In the genomic region with DNA sequence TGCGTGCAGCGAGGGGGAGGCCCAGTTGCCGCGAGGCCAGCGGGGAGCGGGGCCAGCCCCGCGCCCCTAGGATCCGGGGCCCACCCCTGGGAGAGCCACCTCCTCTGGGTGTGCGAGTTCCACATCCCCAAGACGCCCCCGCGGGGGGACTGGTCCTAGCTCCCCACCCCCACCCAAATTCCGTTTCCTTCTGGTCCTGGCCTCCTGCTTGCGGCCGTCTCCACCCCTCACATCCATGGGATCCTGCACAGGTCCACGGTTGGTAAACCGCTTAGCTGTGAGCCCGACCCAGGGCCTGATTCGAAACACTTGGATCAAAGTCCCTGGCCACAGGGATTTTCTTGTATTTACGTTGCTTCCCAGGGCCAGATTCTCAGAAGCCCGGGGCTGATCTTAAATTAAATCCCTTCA, we compare ENCODE assay signal across 2 cellular contexts.
TF ChIP-seq lines count a peak whose summit lies in the region.

No MANE protein-coding gene starts in this region.

TF ChIP-seq in Ishikawa, 13 proteins besides CTCF, POLR2A, EP300 and RAD21:
- no peak for TF ChIP-seq FOXM1 (IDR thresholded peaks at IDR 0.05; ENCODE audit: borderline replicate concordance, low read depth)
- peak; percentile 7; the same call in 1 of the 2 replicates for TF ChIP-seq ZBTB7A (IDR thresholded peaks at IDR 0.05; ENCODE audit: low read depth)

TF ChIP-seq in H1, 55 proteins besides CTCF, POLR2A, EP300 and RAD21:
- TF ChIP-seq CBX8 (IDR thresholded peaks at IDR 0.05; ENCODE audit: borderline replicate concordance, low read depth, low read length) (no peak), EGR1 (IDR thresholded peaks at IDR 0.05; ENCODE audit: borderline replicate concordance, low read depth, low read length) (no peak; the same call in 1 of the 2 replicates), EZH2 (IDR thresholded peaks at IDR 0.05; ENCODE audit: low read depth, low read length, severe bottlenecking) (peak; percentile 15), CTBP2 (IDR thresholded peaks at IDR 0.05; ENCODE audit: borderline replicate concordance, insufficient read depth, insufficient read length, low read length) (peak; percentile 20), RFX5 (IDR thresholded peaks at IDR 0.05; ENCODE audit: borderline replicate concordance, low read depth, low read length) (no peak), SUZ12 (IDR thresholded peaks at IDR 0.05; ENCODE audit: low read length) (peak; percentile 31; the same call in 1 of the 2 replicates)
